In genomic region chr7:73683056-73683915, GRCh38 we compare ENCODE assay signal across 8 cellular contexts. TPM values are rescaled to one million over a fixed set of nuclear protein-coding genes. Genes with fewer than 3 reads are reported as not detected.
DNase-seq lines count a peak whose midpoint lies in the region; ATAC-seq and TF ChIP-seq lines count a peak whose summit lies in the region.

BUD23 (plus strand) TSS chr7:73683597; CDS start chr7:73683626, 29 bp downstream.
DNAJC30 (minus strand) TSS chr7:73683453; CDS start chr7:73683423, 30 bp downstream.

- in situ Hi-C loops in transverse colon (cut with MboI; ENCODE audit: low pct_ligation_motif_present in 1 of 4, low pct_unique_long_range_greater_than_20kb in 1 of 4, low sequenced_read_pairs in 3 of 4) = no loop called here

- peaks cover 22% of the 10 kb centered on the region for H3K36me3 Mint-ChIP-seq in activated naive CD8-positive, alpha-beta T cell treated with anti-CD3 and anti-CD28 coated beads, Interleukin-2, amount 10 ng/mL, durations not matched to agents 7 days and 5 days

- H3K4me1 ChIP-seq in parathyroid adenoma = peaks cover 15% of the 10 kb centered on the region
- peaks cover 13 to 36% (median 27%) of the 10 kb centered on the region in 4 donors for H3K4me1 ChIP-seq in transverse colon

- peak within 1 kb of the TSS; percentile 86 for H2AFZ ChIP-seq in parathyroid adenoma

- H3K27ac Mint-ChIP-seq in activated naive CD8-positive, alpha-beta T cell treated with anti-CD3 and anti-CD28 coated beads, Interleukin-2, amount 10 ng/mL, durations not matched to agents 7 days and 5 days = peak within 1 kb of the TSS; percentile 99

- ATAC-seq in HG02678 (IDR thresholded peaks at IDR 0.05; ENCODE audit: unreplicated experiment) = peak; percentile 96
- ATAC-seq in activated naive CD8-positive, alpha-beta T cell treated with anti-CD3 and anti-CD28 coated beads, Interleukin-2, amount 10 ng/mL, durations not matched to agents 7 days and 5 days (ENCODE audit: low read depth) = peak; percentile 94
- peak; percentile 98 for ATAC-seq in Right ventricle myocardium superior (ENCODE audit: poor library complexity)

- H3K4me3 Mint-ChIP-seq in activated naive CD8-positive, alpha-beta T cell treated with anti-CD3 and anti-CD28 coated beads, Interleukin-2, amount 10 ng/mL, durations not matched to agents 7 days and 5 days = peak within 1 kb of the TSS; percentile 99

- peak within 1 kb of the TSS; percentile 87 for H3K4me2 ChIP-seq in parathyroid adenoma (ENCODE audit: low read length)

- DNase-seq in GM12864 (ENCODE audit: low read depth) = peak; percentile 84
- DNase-seq in NCI-H1105 treated with DMSO at 0.1 percent for 48 hours (lab: John Stamatoyannopoulos, UW) = peak; percentile 92
- DNase-seq in SKM-1 treated with dmso at 0.1 percent for 144 hours (lab: John Stamatoyannopoulos, UW; ENCODE audit: unreplicated experiment) = peak; percentile 83
- DNase-seq in activated naive CD8-positive, alpha-beta T cell treated with anti-CD3 and anti-CD28 coated beads, Interleukin-2, amount 10 ng/mL, durations not matched to agents 7 days and 5 days = peak; percentile 89
- peak; percentile 98 for DNase-seq in Right ventricle myocardium superior
- DNase-seq in transverse colon = peak; percentile 98

- peak within 1 kb of the TSS; percentile 96 for H3K4me3 ChIP-seq in GM12864 (ENCODE audit: low read depth, low read length)
- H3K4me3 ChIP-seq in parathyroid adenoma (ENCODE audit: low read depth, low read length) = peak within 1 kb of the TSS; percentile 93
- H3K4me3 ChIP-seq in transverse colon = peak within 1 kb of the TSS; percentile 50 to 94 (median 84)

- H3K27ac ChIP-seq in parathyroid adenoma (peak within 1 kb of the TSS; percentile 94), transverse colon (peak within 1 kb of the TSS; percentile 81 to 94 (median 86))

- WGBS in transverse colon (ENCODE audit: low coverage in 1 of 2), 2 donors = 0% methylated on average over 46 of the region's 80 CpGs; no CpG with 5 or more reads in 1 of the 2 donors

- no peak for TF ChIP-seq CTCF in GM12864 (IDR thresholded peaks at IDR 0.05; ENCODE audit: low read depth, low read length, missing control alignments)
- no peak for TF ChIP-seq CTCF in parathyroid adenoma (IDR thresholded peaks at IDR 0.05)
- TF ChIP-seq CTCF in transverse colon (IDR thresholded peaks at IDR 0.05) = peak in 2 of 5 experiments; percentile 9 to 44

- H3K36me3 ChIP-seq in parathyroid adenoma (ENCODE audit: control insufficient read depth, insufficient read depth, low read length) = no peaks in the 10 kb centered on the region
- H3K36me3 ChIP-seq in transverse colon = no peaks in the 10 kb centered on the region

- H3K27me3 ChIP-seq in parathyroid adenoma (ENCODE audit: control insufficient read depth, insufficient read depth, low read length) (no peaks in the 10 kb centered on the region), transverse colon (no peaks in the 10 kb centered on the region)

- intact Hi-C loops in Right ventricle myocardium superior (cut with DNase I) = no loop called here
- intact Hi-C loops in transverse colon (cut with DNase I; ENCODE audit: low total_unique reads) = loop anchor here (10.0 kb wide), 1 partner anchor 52 kb away; the partner anchor contains the start of gene ABHD11

- TF ChIP-seq EP300 in transverse colon (IDR thresholded peaks at IDR 0.05; ENCODE audit: low read depth) = no peak

- no peaks in the 10 kb centered on the region for H3K9me3 Mint-ChIP-seq in activated naive CD8-positive, alpha-beta T cell treated with anti-CD3 and anti-CD28 coated beads, Interleukin-2, amount 10 ng/mL, durations not matched to agents 7 days and 5 days

- peaks cover 48% of the 10 kb centered on the region for H3K79me2 ChIP-seq in parathyroid adenoma

- peak within 1 kb of the TSS; percentile 91 for H3K9ac ChIP-seq in parathyroid adenoma

- peaks cover 25% of the 10 kb centered on the region for H3K4me1 Mint-ChIP-seq in activated naive CD8-positive, alpha-beta T cell treated with anti-CD3 and anti-CD28 coated beads, Interleukin-2, amount 10 ng/mL, durations not matched to agents 7 days and 5 days

- H3K9me3 ChIP-seq in parathyroid adenoma (ENCODE audit: control insufficient read depth, low read length) = no peaks in the 10 kb centered on the region
- H3K9me3 ChIP-seq in transverse colon = no peaks in the 10 kb centered on the region

- POLR2A ChIA-PET in activated naive CD8-positive, alpha-beta T cell treated with anti-CD3 and anti-CD28 coated beads, Interleukin-2, amount 10 ng/mL, durations not matched to agents 7 days and 5 days (lab: Charles Lee) = interaction anchor here (1.6 kb wide), 1 partner anchor 34 kb away, joined by 7 read pairs; no protein-coding TSS in a partner anchor

- TF ChIP-seq POLR2A in transverse colon (IDR thresholded peaks at IDR 0.05) = peak; percentile 77

- H3K27me3 Mint-ChIP-seq in activated naive CD8-positive, alpha-beta T cell treated with anti-CD3 and anti-CD28 coated beads, Interleukin-2, amount 10 ng/mL, durations not matched to agents 7 days and 5 days = no peaks in the 10 kb centered on the region

RNA-seq across cellular contexts. Expression of gene BUD23, which starts in this region (rescaled TPM):
- total RNA-seq in activated naive CD8-positive, alpha-beta T cell treated with anti-CD3 and anti-CD28 coated beads, Interleukin-2, amount 10 ng/mL, durations not matched to agents 7 days and 5 days = 10 to 100 TPM; 58.7 to 64.1 TPM
- total RNA-seq in Right ventricle myocardium superior (74.8 TPM), transverse colon (10 to 100 TPM; 12.0 to 55.9 (median 30.3) TPM)

RNA-seq across cellular contexts. Expression of gene DNAJC30, which starts in this region (rescaled TPM):
- total RNA-seq in activated naive CD8-positive, alpha-beta T cell treated with anti-CD3 and anti-CD28 coated beads, Interleukin-2, amount 10 ng/mL, durations not matched to agents 7 days and 5 days = 10 to 100 TPM; 10.0 to 10.7 TPM
- total RNA-seq in Right ventricle myocardium superior = 11.8 TPM
- total RNA-seq in transverse colon = 10 to 100 TPM in 1 of 4 donors, 1 to 10 TPM in 3; 1.9 to 26.7 (median 6.8) TPM

Comparison
In these comparisons a context has a peak if more than half of its experiments do, and no peak if none do; other contexts are left out.
1. Peak in every context shown above with its lines: DNase-seq, ATAC-seq, H3K4me3 ChIP-seq and H3K27ac ChIP-seq.